ENCODE assay signal across 12 cellular contexts in genomic region chr13:98411617-98412310, GRCh38.
DNase-seq lines count a peak whose midpoint lies in the region; ATAC-seq and TF ChIP-seq lines count a peak whose summit lies in the region.
"Had no signal": no experiment of that assay in that cellular context is flagged by ENCODE, and none has a peak within 500 bp of the region (broad histone marks: within the 10 kb centered on the region; RNA-seq: fewer than 3 reads in every experiment).

No MANE protein-coding gene starts in this region.

- no peak overlapping the region for H3K27ac ChIP-seq in transverse colon
- H3K27ac ChIP-seq: psoas muscle had no signal

- H3K9me3 ChIP-seq in transverse colon, result no peaks in the 10 kb centered on the region
- H3K9me3 ChIP-seq: psoas muscle had no signal

- H3K36me3 ChIP-seq in transverse colon, result peaks cover 0 to 2% (median 0%) of the 10 kb centered on the region in 4 donors

- TF ChIP-seq CTCF in natural killer cell (IDR thresholded peaks at IDR 0.05) (no peak), lower leg skin (IDR thresholded peaks at IDR 0.05) (no peak), transverse colon (IDR thresholded peaks at IDR 0.05) (no peak)

- peaks cover 6 to 10% of the 10 kb centered on the region in 2 donors for H3K4me1 Mint-ChIP-seq in natural killer cell
- H3K4me1 Mint-ChIP-seq in natural killer cell treated with Interleukin-12 subunit alpha and Interleukin-12 subunit beta and Interleukin-15 and Interleukin-18, amount 100 ng/mL, for 72 hours (ENCODE audit: low read depth in 2 of 2), result peaks cover 0 to 4% of the 10 kb centered on the region in 2 donors
- peaks cover 12% of the 10 kb centered on the region for H3K4me1 Mint-ChIP-seq in activated naive CD8-positive, alpha-beta T cell (ENCODE audit: low read depth)

- DNase-seq in natural killer cell (no peak), lower leg skin (ENCODE audit: low spot score in 2 of 2) (peak; percentile 50 to 86), transverse colon (peak; percentile 20), nucleus accumbens (lab: John Stamatoyannopoulos, UW) (no peak), HT-29 (ENCODE audit: low spot score) (no peak)
- no peak for DNase-seq in natural killer cell treated with Interleukin-12 subunit alpha and Interleukin-12 subunit beta and Interleukin-15 and Interleukin-18, amount 100 ng/mL, for 72 hours (ENCODE audit: low spot score)
- DNase-seq in NK-92 treated with Interleukin-12 subunit alpha and Interleukin-12 subunit beta, amount 100 ng/mL, for 24 hours (lab: John Stamatoyannopoulos, UW), result no peak
- DNase-seq: immature natural killer cell, NCI-H524 treated with DMSO at 0.1 percent for 48 hours had no signal

- H3K9me3 Mint-ChIP-seq in natural killer cell, result no peaks in the 10 kb centered on the region
- no peaks in the 10 kb centered on the region for H3K9me3 Mint-ChIP-seq in natural killer cell treated with Interleukin-12 subunit alpha and Interleukin-12 subunit beta and Interleukin-15 and Interleukin-18, amount 100 ng/mL, for 72 hours
- H3K9me3 Mint-ChIP-seq in activated naive CD8-positive, alpha-beta T cell (ENCODE audit: low read depth), result peaks cover under 1% of the 10 kb centered on the region

- in situ Hi-C loops in transverse colon (cut with MboI; ENCODE audit: low pct_ligation_motif_present in 1 of 4, low pct_unique_long_range_greater_than_20kb in 1 of 4, low sequenced_read_pairs in 3 of 4), result loop anchor here (10.0 to 25.0 kb wide), 4 partner anchors 257 to 557 kb away; partner anchors contain the start of gene FARP1 (in 2 of the 4)

- H3K4me3 ChIP-seq in lower leg skin (ENCODE audit: low read depth, poor library complexity, severe bottlenecking), result no peak overlapping the region
- H3K4me3 ChIP-seq in transverse colon, result no peak overlapping the region
- H3K4me3 ChIP-seq: psoas muscle had no signal

- H3K4me3 Mint-ChIP-seq in natural killer cell, result peak overlapping the region; percentile 19
- H3K4me3 Mint-ChIP-seq in natural killer cell treated with Interleukin-12 subunit alpha and Interleukin-12 subunit beta and Interleukin-15 and Interleukin-18, amount 100 ng/mL, for 72 hours, result no peak overlapping the region
- H3K4me3 Mint-ChIP-seq in activated naive CD8-positive, alpha-beta T cell, result peak overlapping the region; percentile 89

- intact Hi-C loops in natural killer cell (cut with micrococcal nuclease) (no loop called here), lower leg skin (cut with DNase I; ENCODE audit: low total_unique reads) (no loop called here), transverse colon (cut with DNase I; ENCODE audit: low total_unique reads) (no loop called here)

- peak in 1 of 3 donors; percentile 39 for ATAC-seq in natural killer cell
- no peak for ATAC-seq in natural killer cell treated with Interleukin-12 subunit alpha and Interleukin-12 subunit beta and Interleukin-15 and Interleukin-18, amount 100 ng/mL, for 72 hours
- ATAC-seq: psoas muscle, SK-N-SH treated with all-trans-retinoic acid at 6 μM for 48 hours had no signal

- TF ChIP-seq EP300 in transverse colon (IDR thresholded peaks at IDR 0.05; ENCODE audit: low read depth), result no peak

- H3K27ac Mint-ChIP-seq in natural killer cell, result no peak overlapping the region
- H3K27ac Mint-ChIP-seq in natural killer cell treated with Interleukin-12 subunit alpha and Interleukin-12 subunit beta and Interleukin-15 and Interleukin-18, amount 100 ng/mL, for 72 hours, result no peak overlapping the region
- peak overlapping the region; percentile 12 for H3K27ac Mint-ChIP-seq in activated naive CD8-positive, alpha-beta T cell
- H3K27ac Mint-ChIP-seq: immature natural killer cell had no signal

- H3K27me3 Mint-ChIP-seq in natural killer cell (ENCODE audit: low read depth in 2 of 2), result peaks cover 10 to 51% of the 10 kb centered on the region in 2 donors
- H3K27me3 Mint-ChIP-seq in natural killer cell treated with Interleukin-12 subunit alpha and Interleukin-12 subunit beta and Interleukin-15 and Interleukin-18, amount 100 ng/mL, for 72 hours, result peaks cover 23 to 44% of the 10 kb centered on the region in 2 donors
- H3K27me3 Mint-ChIP-seq in activated naive CD8-positive, alpha-beta T cell, result no peaks in the 10 kb centered on the region

- TF ChIP-seq POLR2A in lower leg skin (IDR thresholded peaks at IDR 0.05) (no peak), transverse colon (IDR thresholded peaks at IDR 0.05) (no peak)

- H3K27me3 ChIP-seq in transverse colon, result no peaks in the 10 kb centered on the region

- peaks cover 2 to 10% (median 9%) of the 10 kb centered on the region in 4 donors for H3K4me1 ChIP-seq in transverse colon
- H3K4me1 ChIP-seq: psoas muscle had no signal

- no peaks in the 10 kb centered on the region for H3K36me3 Mint-ChIP-seq in natural killer cell
- H3K36me3 Mint-ChIP-seq in natural killer cell treated with Interleukin-12 subunit alpha and Interleukin-12 subunit beta and Interleukin-15 and Interleukin-18, amount 100 ng/mL, for 72 hours, result peaks cover under 1% of the 10 kb centered on the region
- H3K36me3 Mint-ChIP-seq in activated naive CD8-positive, alpha-beta T cell, result no peaks in the 10 kb centered on the region
- H3K36me3 Mint-ChIP-seq: immature natural killer cell had no signal

- WGBS in lower leg skin, 2 donors, result 56 to 58% methylated on average over 17 of the region's 17 CpGs
- WGBS in transverse colon (ENCODE audit: low coverage in 1 of 2), 2 donors, result 68 to 80% methylated on average over 5 to 17 of the region's 17 CpGs

Comparison
In these comparisons a context has a peak if more than half of its experiments do, and no peak if none do; other contexts are left out.
1. DNase-seq: peak in lower leg skin (2 of 2) and transverse colon (single experiment); none in natural killer cell (single experiment), natural killer cell treated with Interleukin-12 subunit alpha and Interleukin-12 subunit beta and Interleukin-15 and Interleukin-18, amount 100 ng/mL, for 72 hours (single experiment), nucleus accumbens (0 of 56), NK-92 treated with Interleukin-12 subunit alpha and Interleukin-12 subunit beta, amount 100 ng/mL, for 24 hours (single experiment) and HT-29 (single experiment).